In genomic region chr19:11924886-11925583, GRCh38 we compare ENCODE assay signal across 8 cellular contexts. TPM values are rescaled to one million over a fixed set of nuclear protein-coding genes. Genes with fewer than 3 reads are reported as not detected.
DNase-seq lines count a peak whose midpoint lies in the region; ATAC-seq, FAIRE-seq and TF ChIP-seq lines count a peak whose summit lies in the region.

Gene ZNF700 (plus strand): TSS chr19:11925107. CDS start chr19:11925211, 104 bp downstream.

- no peaks in the 10 kb centered on the region for H3K27me3 Mint-ChIP-seq in chondrocyte (ENCODE audit: low read depth)

- DNase-seq in BE2C: peak; percentile 97
- DNase-seq in GM19239 (ENCODE audit: insufficient read length, low spot score): peak; percentile 65
- DNase-seq in NCI-H524 (lab: John Stamatoyannopoulos, UW): peak; percentile 94 to 97
- peak; percentile 91 to 92 for DNase-seq in activated CD4-positive, alpha-beta T cell treated with anti-CD3 and anti-CD28 coated beads for 24 hours (ENCODE audit: low read depth in 2 of 2)
- peak; percentile 92 for DNase-seq in chondrocyte (ENCODE audit: low spot score)
- peak; percentile 55 for DNase-seq in kidney epithelial cell (ENCODE audit: low read depth)
- DNase-seq in stimulated activated CD4-positive, alpha-beta T cell treated with anti-CD3 and anti-CD28 coated beads, Interleukin-15, amount 100 ng/mL, for 24 hours: peak; percentile 97

- no peaks in the 10 kb centered on the region for H3K9me3 ChIP-seq in BE2C

- no peaks in the 10 kb centered on the region for H3K36me3 ChIP-seq in BE2C
- H3K36me3 ChIP-seq in kidney epithelial cell (ENCODE audit: control insufficient read depth, insufficient read depth, low read length): no peaks in the 10 kb centered on the region

- peak; percentile 88 for FAIRE-seq in GM19239 (lab: Jason Lieb, UNC)

- peak; percentile 79 for ATAC-seq in HG03442 (IDR thresholded peaks at IDR 0.05; ENCODE audit: unreplicated experiment)

- H3K4me1 Mint-ChIP-seq in chondrocyte (ENCODE audit: low read depth): peaks cover 31% of the 10 kb centered on the region

- peaks cover under 1% of the 10 kb centered on the region for H3K9me3 Mint-ChIP-seq in chondrocyte (ENCODE audit: low read depth)

- H3K4me3 ChIP-seq in BE2C (ENCODE audit: low read depth, low read length): peak within 1 kb of the TSS; percentile 84
- peak within 1 kb of the TSS; percentile 79 for H3K4me3 ChIP-seq in kidney epithelial cell (ENCODE audit: low read depth, low read length)

- H3K27me3 ChIP-seq in BE2C: no peaks in the 10 kb centered on the region
- H3K27me3 ChIP-seq in kidney epithelial cell (ENCODE audit: control insufficient read depth, insufficient read depth, low read length): no peaks in the 10 kb centered on the region

- peaks cover 4% of the 10 kb centered on the region for H3K4me1 ChIP-seq in BE2C

- peak within 1 kb of the TSS; percentile 98 for H3K27ac Mint-ChIP-seq in chondrocyte (ENCODE audit: unreplicated experiment)

- no peaks in the 10 kb centered on the region for H3K36me3 Mint-ChIP-seq in chondrocyte (ENCODE audit: low read depth)

- H3K4me3 Mint-ChIP-seq in chondrocyte (ENCODE audit: unreplicated experiment): peak within 1 kb of the TSS; percentile 96

- TF ChIP-seq CTCF in BE2C (IDR thresholded peaks at IDR 0.05; ENCODE audit: low read depth, low read length) (no peak), chondrocyte (IDR thresholded peaks at IDR 0.05) (no peak), kidney epithelial cell (IDR thresholded peaks at IDR 0.05; ENCODE audit: insufficient read depth, low read length, poor library complexity, severe bottlenecking) (no peak)

RNA-seq across cellular contexts. Expression of gene ZNF700, which starts in this region (rescaled TPM):
- 3.8 TPM for polyA plus RNA-seq in BE2C (2012; ENCODE audit: insufficient read depth, insufficient read length, low read depth)
- total RNA-seq in chondrocyte (4.8 to 8.1 TPM (median 5.5 TPM) in 3 replicates), kidney epithelial cell (4.4 and 4.5 TPM in 2 replicates)

Comparison
In these comparisons a context has a peak if more than half of its experiments do, and no peak if none do; other contexts are left out.
1. Peak in every context shown above with its lines: DNase-seq, ATAC-seq and H3K4me3 ChIP-seq.